In the genomic region with DNA sequence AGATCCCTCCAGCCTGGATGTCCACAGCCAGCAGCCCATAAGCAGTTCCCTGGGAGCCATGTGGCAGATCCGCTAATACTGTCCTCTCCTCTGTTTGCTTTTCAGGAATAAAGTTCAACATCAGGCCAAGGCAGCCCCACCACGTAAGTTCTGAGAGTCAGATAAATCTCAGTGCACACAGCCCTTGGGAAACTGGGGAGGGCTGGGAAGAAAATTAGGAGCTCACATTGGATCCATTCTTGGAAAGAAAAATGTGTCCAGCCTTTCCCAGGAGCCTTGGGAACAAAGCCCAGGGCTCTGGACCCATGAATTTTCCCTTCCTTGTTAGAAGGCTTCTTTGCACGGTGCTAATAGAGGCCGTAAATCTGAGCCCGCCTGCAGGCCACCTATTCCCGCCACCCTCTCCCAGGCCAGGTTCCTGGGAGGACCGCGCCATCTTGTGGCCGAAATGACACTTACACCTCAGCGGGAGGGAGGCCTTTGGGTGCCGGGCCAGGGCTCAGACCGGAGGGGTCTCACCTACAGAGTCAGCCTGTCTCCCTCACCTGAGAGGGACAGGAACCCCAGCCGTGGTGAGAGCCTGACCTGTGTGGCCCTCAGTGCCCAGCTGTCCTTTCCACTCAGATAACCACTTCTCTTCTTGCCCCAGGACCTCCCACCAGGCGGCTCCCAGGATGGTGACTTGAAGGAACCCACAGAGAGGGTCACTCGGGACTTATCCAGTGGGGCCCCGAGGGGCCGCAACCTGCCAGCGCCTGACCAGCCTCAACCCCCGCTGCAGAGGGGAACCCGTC, we compare ENCODE assay signal across 2 cellular contexts.
TF ChIP-seq lines count a peak whose summit lies in the region.

No MANE protein-coding gene starts in this region.

TF ChIP-seq in HEK293T, 16 proteins besides CTCF, POLR2A, EP300 and RAD21 (continued from another document):
- TF ChIP-seq, protein P1, sequence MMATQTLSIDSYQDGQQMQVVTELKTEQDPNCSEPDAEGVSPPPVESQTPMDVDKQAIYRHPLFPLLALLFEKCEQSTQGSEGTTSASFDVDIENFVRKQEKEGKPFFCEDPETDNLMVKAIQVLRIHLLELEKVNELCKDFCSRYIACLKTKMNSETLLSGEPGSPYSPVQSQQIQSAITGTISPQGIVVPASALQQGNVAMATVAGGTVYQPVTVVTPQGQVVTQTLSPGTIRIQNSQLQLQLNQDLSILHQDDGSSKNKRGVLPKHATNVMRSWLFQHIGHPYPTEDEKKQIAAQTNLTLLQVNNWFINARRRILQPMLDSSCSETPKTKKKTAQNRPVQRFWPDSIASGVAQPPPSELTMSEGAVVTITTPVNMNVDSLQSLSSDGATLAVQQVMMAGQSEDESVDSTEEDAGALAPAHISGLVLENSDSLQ (IDR thresholded peaks at IDR 0.05), result peak; percentile 48

TF ChIP-seq in liver, 16 proteins besides CTCF, POLR2A, EP300 and RAD21 (continued from another document):
- TF ChIP-seq, protein P2, sequence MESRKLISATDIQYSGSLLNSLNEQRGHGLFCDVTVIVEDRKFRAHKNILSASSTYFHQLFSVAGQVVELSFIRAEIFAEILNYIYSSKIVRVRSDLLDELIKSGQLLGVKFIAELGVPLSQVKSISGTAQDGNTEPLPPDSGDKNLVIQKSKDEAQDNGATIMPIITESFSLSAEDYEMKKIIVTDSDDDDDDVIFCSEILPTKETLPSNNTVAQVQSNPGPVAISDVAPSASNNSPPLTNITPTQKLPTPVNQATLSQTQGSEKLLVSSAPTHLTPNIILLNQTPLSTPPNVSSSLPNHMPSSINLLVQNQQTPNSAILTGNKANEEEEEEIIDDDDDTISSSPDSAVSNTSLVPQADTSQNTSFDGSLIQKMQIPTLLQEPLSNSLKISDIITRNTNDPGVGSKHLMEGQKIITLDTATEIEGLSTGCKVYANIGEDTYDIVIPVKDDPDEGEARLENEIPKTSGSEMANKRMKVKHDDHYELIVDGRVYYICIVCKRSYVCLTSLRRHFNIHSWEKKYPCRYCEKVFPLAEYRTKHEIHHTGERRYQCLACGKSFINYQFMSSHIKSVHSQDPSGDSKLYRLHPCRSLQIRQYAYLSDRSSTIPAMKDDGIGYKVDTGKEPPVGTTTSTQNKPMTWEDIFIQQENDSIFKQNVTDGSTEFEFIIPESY (IDR thresholded peaks at IDR 0.05), result no peak
- TF ChIP-seq SP1 (IDR thresholded peaks at IDR 0.05), result no peak
- TF ChIP-seq FOXA1 (IDR thresholded peaks at IDR 0.05), result no peak
